8 cellular contexts compared by ENCODE assay signal in the genomic region with DNA sequence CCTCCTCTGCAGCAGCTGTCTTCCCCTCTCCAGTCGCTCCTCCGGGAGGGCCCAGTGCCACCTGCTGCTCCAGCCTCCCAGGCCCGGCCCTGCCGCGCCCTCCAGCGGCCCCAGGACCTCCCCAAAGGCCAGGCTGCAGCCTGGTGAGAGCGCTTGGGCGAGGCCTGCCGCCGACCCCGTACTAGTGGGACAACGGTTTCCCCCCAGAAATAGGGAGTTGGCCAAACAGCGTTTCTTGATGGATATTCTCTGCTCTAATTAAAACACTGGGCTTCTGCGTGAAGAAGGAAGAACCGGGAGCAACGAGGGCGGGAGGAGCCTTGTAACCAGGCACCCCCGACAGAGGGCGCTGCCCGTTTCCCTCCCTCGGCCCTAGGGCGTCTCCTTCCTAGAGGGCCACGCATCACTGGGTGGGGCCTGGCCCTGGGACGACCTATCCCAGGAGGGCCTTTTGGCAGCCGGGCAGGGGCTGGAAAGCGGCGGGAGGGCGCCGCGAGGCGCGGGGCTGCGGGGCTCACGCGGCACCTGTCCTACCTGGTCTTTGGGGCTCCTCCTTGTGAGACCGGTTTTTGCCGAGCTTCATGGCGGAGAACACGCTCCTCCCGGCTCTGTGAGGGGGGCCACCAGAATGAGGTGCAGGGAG. TPM values are rescaled to one million over a fixed set of nuclear protein-coding genes. Genes with fewer than 3 reads are reported as not detected.
DNase-seq lines count a peak whose midpoint lies in the region; ATAC-seq and TF ChIP-seq lines count a peak whose summit lies in the region.

No MANE protein-coding gene starts in this region.

- no peaks in the 10 kb centered on the region for H3K36me3 Mint-ChIP-seq in activated naive CD8-positive, alpha-beta T cell treated with anti-CD3 and anti-CD28 coated beads, Interleukin-2, amount 10 ng/mL, durations not matched to agents 7 days and 5 days
- no peaks in the 10 kb centered on the region for H3K36me3 Mint-ChIP-seq in progenitor cell of endocrine pancreas (ENCODE audit: insufficient read depth)

- peak in 1 of 4 donors; percentile 18 for TF ChIP-seq POLR2A in upper lobe of left lung (IDR thresholded peaks at IDR 0.05)

- H3K4me3 Mint-ChIP-seq in activated naive CD8-positive, alpha-beta T cell treated with anti-CD3 and anti-CD28 coated beads, Interleukin-2, amount 10 ng/mL, durations not matched to agents 7 days and 5 days, result peak overlapping the region; percentile 77
- H3K4me3 Mint-ChIP-seq in progenitor cell of endocrine pancreas (ENCODE audit: low read depth), result peak overlapping the region; percentile 70

- no peaks in the 10 kb centered on the region for H3K36me3 ChIP-seq in SU-DHL-6 (ENCODE audit: low read length)
- no peaks in the 10 kb centered on the region for H3K36me3 ChIP-seq in upper lobe of left lung

- H3K4me2 ChIP-seq in SU-DHL-6 (ENCODE audit: low read depth, low read length, poor library complexity, severe bottlenecking), result peak overlapping the region; percentile 39

- peak; percentile 61 for TF ChIP-seq CTCF in AG04450 (IDR thresholded peaks at IDR 0.05; ENCODE audit: low read depth, low read length)
- TF ChIP-seq CTCF in SU-DHL-6 (IDR thresholded peaks at IDR 0.05; ENCODE audit: insufficient read depth, low read length, poor library complexity, severe bottlenecking), result peak; percentile 73
- TF ChIP-seq CTCF in progenitor cell of endocrine pancreas (IDR thresholded peaks at IDR 0.05; ENCODE audit: unreplicated experiment), result peak; percentile 97
- peak; percentile 66 to 88 (median 80) for TF ChIP-seq CTCF in upper lobe of left lung (IDR thresholded peaks at IDR 0.05)

- POLR2A ChIA-PET in AG04450 (lab: Yijun Ruan, JAX), result no interaction called here
- POLR2A ChIA-PET in activated naive CD8-positive, alpha-beta T cell treated with anti-CD3 and anti-CD28 coated beads, Interleukin-2, amount 10 ng/mL, durations not matched to agents 7 days and 5 days (lab: Charles Lee), result interaction anchor here (1.1 to 1.5 kb wide), 3 partner anchors 13 to 25 kb away, joined by 3 to 6 read pairs (median 5); partner anchors contain the start of gene OTOF

- 5 to 6% methylated on average over 21 to 27 of the region's 40 CpGs for WGBS in upper lobe of left lung, 2 donors

- peaks cover 6% of the 10 kb centered on the region for H3K4me1 Mint-ChIP-seq in activated naive CD8-positive, alpha-beta T cell treated with anti-CD3 and anti-CD28 coated beads, Interleukin-2, amount 10 ng/mL, durations not matched to agents 7 days and 5 days
- H3K4me1 Mint-ChIP-seq in progenitor cell of endocrine pancreas (ENCODE audit: low read depth), result peaks cover 1% of the 10 kb centered on the region

- H3K9me3 Mint-ChIP-seq in activated naive CD8-positive, alpha-beta T cell treated with anti-CD3 and anti-CD28 coated beads, Interleukin-2, amount 10 ng/mL, durations not matched to agents 7 days and 5 days, result no peaks in the 10 kb centered on the region
- H3K9me3 Mint-ChIP-seq in progenitor cell of endocrine pancreas (ENCODE audit: low read depth), result no peaks in the 10 kb centered on the region

- CTCF ChIA-PET in AG04450 (lab: Charles Lee), result interaction anchor here (1.6 kb wide), 1 partner anchor 74 kb away, joined by 6 read pairs; no protein-coding TSS in a partner anchor

- peaks cover 0 to 11% (median 10%) of the 10 kb centered on the region in 4 donors for H3K4me1 ChIP-seq in upper lobe of left lung

- intact Hi-C loops in left ventricle myocardium superior (cut with micrococcal nuclease), result no loop called here

- H3K27me3 Mint-ChIP-seq in activated naive CD8-positive, alpha-beta T cell treated with anti-CD3 and anti-CD28 coated beads, Interleukin-2, amount 10 ng/mL, durations not matched to agents 7 days and 5 days, result peaks cover 15% of the 10 kb centered on the region
- peaks cover 39% of the 10 kb centered on the region for H3K27me3 Mint-ChIP-seq in progenitor cell of endocrine pancreas

- H3F3A ChIP-seq in SU-DHL-6 (ENCODE audit: insufficient read depth), result no peaks in the 10 kb centered on the region

- no peaks in the 10 kb centered on the region for H4K20me1 ChIP-seq in SU-DHL-6 (ENCODE audit: low read depth, low read length)

- H2AFZ ChIP-seq in SU-DHL-6 (ENCODE audit: low read depth, low read length, severe bottlenecking), result no peak overlapping the region

- H3K4me3 ChIP-seq in AG04450 (ENCODE audit: low read depth, low read length), result no peak overlapping the region
- no peak overlapping the region for H3K4me3 ChIP-seq in SU-DHL-6 (ENCODE audit: insufficient read depth, low read length, poor library complexity, severe bottlenecking)
- peak overlapping the region in 3 of 4 donors; percentile 39 to 54 (median 51) for H3K4me3 ChIP-seq in upper lobe of left lung

- H3K9me3 ChIP-seq in AG04450 (ENCODE audit: control insufficient read depth, insufficient read depth, low read length), result no peaks in the 10 kb centered on the region; the same call in 1 of the 2 replicates
- H3K9me3 ChIP-seq in SU-DHL-6 (ENCODE audit: insufficient read depth, low read length), result no peaks in the 10 kb centered on the region
- H3K9me3 ChIP-seq in upper lobe of left lung, result no peaks in the 10 kb centered on the region

- H3K27me3 ChIP-seq in AG04450 (ENCODE audit: control insufficient read depth, insufficient read depth, low read length) (peaks cover 76% of the 10 kb centered on the region), SU-DHL-6 (ENCODE audit: low read length) (no peaks in the 10 kb centered on the region), upper lobe of left lung (no peaks in the 10 kb centered on the region)

- H3K27ac ChIP-seq in AG04450 (ENCODE audit: low read depth, low read length) (no peak overlapping the region), SU-DHL-6 (ENCODE audit: low read depth, low read length) (no peak overlapping the region), upper lobe of left lung (no peak overlapping the region)

- ATAC-seq in GM19438 (IDR thresholded peaks at IDR 0.05; ENCODE audit: low read depth, unreplicated experiment) (peak; percentile 74), left ventricle myocardium superior (peak; percentile 97), upper lobe of left lung (ENCODE audit: low FRiP score in 2 of 2) (peak; percentile 91 to 94)
- ATAC-seq in activated naive CD8-positive, alpha-beta T cell treated with anti-CD3 and anti-CD28 coated beads, Interleukin-2, amount 10 ng/mL, durations not matched to agents 7 days and 5 days (ENCODE audit: low read depth), result peak; percentile 99

- TF ChIP-seq EP300 in upper lobe of left lung (IDR thresholded peaks at IDR 0.05), result no peak

- DNase-seq in AG04450 (ENCODE audit: low read depth, low spot score) (no peak), NAMALWA (ENCODE audit: low spot score) (peak; percentile 65), left ventricle myocardium superior (peak; percentile 84), progenitor cell of endocrine pancreas (ENCODE audit: low spot score, unreplicated experiment) (peak; percentile 82), upper lobe of left lung (peak; percentile 85 to 92)
- DNase-seq in activated naive CD8-positive, alpha-beta T cell treated with anti-CD3 and anti-CD28 coated beads, Interleukin-2, amount 10 ng/mL, durations not matched to agents 7 days and 5 days, result peak; percentile 93

- H3K79me2 ChIP-seq in SU-DHL-6 (ENCODE audit: insufficient read depth, low read length), result no peaks in the 10 kb centered on the region

- no peaks in the 10 kb centered on the region for H3K9me2 ChIP-seq in SU-DHL-6 (replicated peaks; ENCODE audit: insufficient read depth, low read length)

- 0 out of 2 replicates have a peak overlapping the region, but pooled peaks have one; percentile 13 for H3K9ac ChIP-seq in SU-DHL-6 (ENCODE audit: low read length)

- peak overlapping the region; percentile 80 for H3K27ac Mint-ChIP-seq in activated naive CD8-positive, alpha-beta T cell treated with anti-CD3 and anti-CD28 coated beads, Interleukin-2, amount 10 ng/mL, durations not matched to agents 7 days and 5 days
- peak overlapping the region; percentile 71 for H3K27ac Mint-ChIP-seq in progenitor cell of endocrine pancreas

RNA-seq across cellular contexts. Expression of gene OTOF, which starts 25.4 kb away (rescaled TPM):
- polyA plus RNA-seq in AG04450 (2011; rRNA removed), result not detected in 2 replicates
- polyA minus RNA-seq in AG04450 (2011; rRNA and poly(A)+ RNA removed), result not detected in 2 replicates
- 10 to 100 TPM; 58.0 to 59.9 TPM for total RNA-seq in activated naive CD8-positive, alpha-beta T cell treated with anti-CD3 and anti-CD28 coated beads, Interleukin-2, amount 10 ng/mL, durations not matched to agents 7 days and 5 days
- total RNA-seq in left ventricle myocardium superior (not detected), progenitor cell of endocrine pancreas (0.11 and 0.22 TPM in 2 replicates), upper lobe of left lung (under 1 TPM in 3 of 6 donors, not detected in 3; 0.10 to 0.15 (median 0.11) TPM)

Comparison
In these comparisons a context has a peak if more than half of its experiments do, and no peak if none do; other contexts are left out.
1. H3K4me3 ChIP-seq: peak in upper lobe of left lung (3 of 4); none in AG04450 (single experiment) and SU-DHL-6 (single experiment).
2. RNA of gene OTOF, which starts 25.4 kb away (total RNA-seq): 58.0 to 59.9 TPM in activated naive CD8-positive, alpha-beta T cell treated with anti-CD3 and anti-CD28 coated beads, Interleukin-2, amount 10 ng/mL, durations not matched to agents 7 days and 5 days; 0.11 to 0.22 TPM in progenitor cell of endocrine pancreas, 0.10 to 0.15 TPM in upper lobe of left lung and not detected in left ventricle myocardium superior (single experiment); every median in the first group is over 10 times any median in the second.
3. Peak in every context shown above with its lines, with median percentiles within 50 percentile points of each other: CTCF ChIP-seq and ATAC-seq.